ENCODE assay signal across 8 cellular contexts in the genomic region with DNA sequence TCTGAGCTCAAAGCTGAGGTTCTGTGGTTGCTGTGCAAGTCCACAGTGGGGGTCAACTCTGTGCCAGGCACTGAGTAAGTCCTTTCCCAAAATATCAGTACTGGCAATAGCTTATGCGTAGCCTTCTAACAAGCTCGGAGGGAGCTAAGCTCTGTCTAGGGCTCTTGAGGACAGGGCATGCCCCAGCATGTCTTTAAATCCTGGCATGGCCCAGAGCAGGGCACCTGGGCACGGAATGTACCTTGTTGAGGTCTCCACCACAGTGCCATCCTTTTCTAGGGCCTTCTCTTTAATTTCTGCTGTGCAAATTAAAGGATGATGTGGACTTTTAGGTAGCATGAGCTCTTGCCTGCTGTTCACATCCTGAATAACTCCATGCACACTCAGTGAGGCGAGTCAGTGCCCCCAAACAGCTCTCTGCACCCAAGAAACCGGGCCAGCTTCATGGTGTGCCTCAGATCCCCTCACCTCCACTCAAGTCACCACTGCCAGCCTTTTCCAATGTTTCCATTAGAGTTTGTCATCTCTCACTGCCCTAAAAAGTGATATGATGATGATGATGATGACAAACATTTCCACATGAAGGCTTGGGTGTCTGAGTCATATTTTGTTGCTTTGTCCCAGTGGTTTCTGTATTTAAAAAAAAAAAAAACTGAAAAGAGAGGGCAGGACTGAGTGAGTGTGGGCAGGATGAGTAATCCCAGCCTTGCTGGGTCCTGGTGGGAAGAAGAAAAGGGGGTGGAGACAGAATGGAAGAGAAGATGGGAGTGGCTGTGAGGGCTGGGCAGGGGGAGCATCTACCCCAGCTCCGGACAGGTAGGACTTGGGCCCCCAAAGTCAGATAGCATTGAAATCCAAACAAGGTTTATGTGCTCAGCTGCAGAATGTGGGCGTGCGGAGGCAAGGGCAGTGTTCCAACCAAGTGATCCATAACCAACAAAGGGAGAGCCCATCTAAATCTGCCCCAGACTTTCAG.
DNase-seq lines count a peak whose midpoint lies in the region; ATAC-seq and TF ChIP-seq lines count a peak whose summit lies in the region.
"Had no signal": no experiment of that assay in that cellular context is flagged by ENCODE, and none has a peak within 500 bp of the region (broad histone marks: within the 10 kb centered on the region; RNA-seq: fewer than 3 reads in every experiment).

No MANE protein-coding gene starts in this region.

- in situ Hi-C loops in gastrocnemius medialis (cut with MboI; ENCODE audit: low sequenced_read_pairs in 4 of 4) = no loop called here

- TF ChIP-seq CTCF in HEK293 (tag by site-specific recombination; IDR thresholded peaks at IDR 0.05) (no peak), fibroblast of villous mesenchyme (IDR thresholded peaks at IDR 0.05; ENCODE audit: insufficient read depth, low read depth, low read length) (no peak), gastrocnemius medialis (IDR thresholded peaks at IDR 0.05 in 4 of 5, conservative IDR thresholded peaks at IDR 0.05 in 1 of 5) (no peak)

- no peak overlapping the region for H3K4me3 ChIP-seq in HEK293 (ENCODE audit: low read depth, low read length)
- no peak overlapping the region for H3K4me3 ChIP-seq in fibroblast of villous mesenchyme (ENCODE audit: low read depth, low read length)
- no peak overlapping the region for H3K4me3 ChIP-seq in gastrocnemius medialis

- intact Hi-C loops in gastrocnemius medialis (cut with DNase I; ENCODE audit: low total_unique reads) = no loop called here

- no peaks in the 10 kb centered on the region for H3K27me3 ChIP-seq in gastrocnemius medialis

- H3K27ac ChIP-seq in HEK293 (ENCODE audit: extremely low read depth, low read depth, low read length) (no peak overlapping the region), temporal lobe (ENCODE audit: low read depth, low read length) (peak overlapping the region; percentile 70), gastrocnemius medialis (no peak overlapping the region)

- POLR2A ChIA-PET in HEK293 (lab: Yijun Ruan, JAX) = no interaction called here

- H3K9me3 ChIP-seq in HEK293 (ENCODE audit: control insufficient read depth, insufficient read depth, low read depth, low read length) = no peaks in the 10 kb centered on the region
- no peaks in the 10 kb centered on the region for H3K9me3 ChIP-seq in gastrocnemius medialis

- CTCF ChIA-PET in HEK293 (lab: Yijun Ruan, JAX) = interaction anchor here (0.7 to 1.3 kb wide), 4 partner anchors 10 to 174 kb away, joined by 3 to 4 read pairs (median 3); no protein-coding TSS in a partner anchor

- H3K36me3 ChIP-seq in HEK293 (ENCODE audit: control insufficient read depth in 2 of 2, insufficient read depth in 1 of 2, low read length in 2 of 2) (no peaks in the 10 kb centered on the region), gastrocnemius medialis (no peaks in the 10 kb centered on the region)

- no peak for TF ChIP-seq POLR2A in gastrocnemius medialis (IDR thresholded peaks at IDR 0.05)

- peaks cover 5% of the 10 kb centered on the region; the same call in 1 of the 2 replicates for H3K4me1 ChIP-seq in HEK293 (ENCODE audit: control insufficient read depth, insufficient read depth, low read length)
- no peaks in the 10 kb centered on the region for H3K4me1 ChIP-seq in gastrocnemius medialis

- no peak for ATAC-seq in gastrocnemius medialis
- no peak for ATAC-seq in GM21528 (IDR thresholded peaks at IDR 0.05; ENCODE audit: low FRiP score, unreplicated experiment)

- DNase-seq in SHP77 (lab: John Stamatoyannopoulos, UW) (peak; percentile 70 to 84), fibroblast of villous mesenchyme (ENCODE audit: low read depth) (peak; percentile 54), COR-L47 (lab: John Stamatoyannopoulos, UW) (no peak), gastrocnemius medialis (no peak)
- DNase-seq: activated T-cell treated with anti-CD3 and anti-CD28 coated beads for 4 hours had no signal

TF ChIP-seq in HEK293, 187 proteins besides CTCF, POLR2A, EP300 and RAD21:
- TF ChIP-seq, protein P1, sequence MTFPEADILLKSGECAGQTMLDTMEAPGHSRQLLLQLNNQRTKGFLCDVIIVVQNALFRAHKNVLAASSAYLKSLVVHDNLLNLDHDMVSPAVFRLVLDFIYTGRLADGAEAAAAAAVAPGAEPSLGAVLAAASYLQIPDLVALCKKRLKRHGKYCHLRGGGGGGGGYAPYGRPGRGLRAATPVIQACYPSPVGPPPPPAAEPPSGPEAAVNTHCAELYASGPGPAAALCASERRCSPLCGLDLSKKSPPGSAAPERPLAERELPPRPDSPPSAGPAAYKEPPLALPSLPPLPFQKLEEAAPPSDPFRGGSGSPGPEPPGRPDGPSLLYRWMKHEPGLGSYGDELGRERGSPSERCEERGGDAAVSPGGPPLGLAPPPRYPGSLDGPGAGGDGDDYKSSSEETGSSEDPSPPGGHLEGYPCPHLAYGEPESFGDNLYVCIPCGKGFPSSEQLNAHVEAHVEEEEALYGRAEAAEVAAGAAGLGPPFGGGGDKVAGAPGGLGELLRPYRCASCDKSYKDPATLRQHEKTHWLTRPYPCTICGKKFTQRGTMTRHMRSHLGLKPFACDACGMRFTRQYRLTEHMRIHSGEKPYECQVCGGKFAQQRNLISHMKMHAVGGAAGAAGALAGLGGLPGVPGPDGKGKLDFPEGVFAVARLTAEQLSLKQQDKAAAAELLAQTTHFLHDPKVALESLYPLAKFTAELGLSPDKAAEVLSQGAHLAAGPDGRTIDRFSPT (tag by site-specific recombination; IDR thresholded peaks at IDR 0.05) = no peak
- TF ChIP-seq EGR2 (tag by site-specific recombination; IDR thresholded peaks at IDR 0.05; ENCODE audit: low read depth) (peak; percentile 86), RBAK (tag by site-specific recombination; IDR thresholded peaks at IDR 0.05) (0 out of 2 replicates have a peak, but pooled peaks have one; percentile 38), ZFHX2 (tag by site-specific recombination; conservative IDR thresholded peaks at IDR 0.05) (peak; percentile 94), ZNF335 (tag by site-specific recombination; conservative IDR thresholded peaks at IDR 0.05) (peak; percentile 22; the same call in 1 of the 2 replicates), KLF9 (tag by site-specific recombination; IDR thresholded peaks at IDR 0.05; ENCODE audit: low read depth) (peak; percentile 22; the same call in 1 of the 2 replicates), ZNF623 (tag by site-specific recombination; IDR thresholded peaks at IDR 0.05) (no peak)
- TF ChIP-seq, protein P2, sequence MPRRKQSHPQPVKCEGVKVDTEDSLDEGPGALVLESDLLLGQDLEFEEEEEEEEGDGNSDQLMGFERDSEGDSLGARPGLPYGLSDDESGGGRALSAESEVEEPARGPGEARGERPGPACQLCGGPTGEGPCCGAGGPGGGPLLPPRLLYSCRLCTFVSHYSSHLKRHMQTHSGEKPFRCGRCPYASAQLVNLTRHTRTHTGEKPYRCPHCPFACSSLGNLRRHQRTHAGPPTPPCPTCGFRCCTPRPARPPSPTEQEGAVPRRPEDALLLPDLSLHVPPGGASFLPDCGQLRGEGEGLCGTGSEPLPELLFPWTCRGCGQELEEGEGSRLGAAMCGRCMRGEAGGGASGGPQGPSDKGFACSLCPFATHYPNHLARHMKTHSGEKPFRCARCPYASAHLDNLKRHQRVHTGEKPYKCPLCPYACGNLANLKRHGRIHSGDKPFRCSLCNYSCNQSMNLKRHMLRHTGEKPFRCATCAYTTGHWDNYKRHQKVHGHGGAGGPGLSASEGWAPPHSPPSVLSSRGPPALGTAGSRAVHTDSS (tag by site-specific recombination; IDR thresholded peaks at IDR 0.05) = peak; percentile 72
- TF ChIP-seq, protein P3, sequence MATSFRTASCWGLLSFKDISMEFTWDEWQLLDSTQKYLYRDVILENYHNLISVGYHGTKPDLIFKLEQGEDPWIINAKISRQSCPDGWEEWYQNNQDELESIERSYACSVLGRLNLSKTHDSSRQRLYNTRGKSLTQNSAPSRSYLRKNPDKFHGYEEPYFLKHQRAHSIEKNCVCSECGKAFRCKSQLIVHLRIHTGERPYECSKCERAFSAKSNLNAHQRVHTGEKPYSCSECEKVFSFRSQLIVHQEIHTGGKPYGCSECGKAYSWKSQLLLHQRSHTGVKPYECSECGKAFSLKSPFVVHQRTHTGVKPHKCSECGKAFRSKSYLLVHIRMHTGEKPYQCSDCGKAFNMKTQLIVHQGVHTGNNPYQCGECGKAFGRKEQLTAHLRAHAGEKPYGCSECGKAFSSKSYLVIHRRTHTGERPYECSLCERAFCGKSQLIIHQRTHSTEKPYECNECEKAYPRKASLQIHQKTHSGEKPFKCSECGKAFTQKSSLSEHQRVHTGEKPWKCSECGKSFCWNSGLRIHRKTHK (tag by site-specific recombination; IDR thresholded peaks at IDR 0.05) = no peak

Comparison
In these comparisons a context has a peak if more than half of its experiments do, and no peak if none do; other contexts are left out.
1. DNase-seq: peak in SHP77 (2 of 2) and fibroblast of villous mesenchyme (single experiment); none in COR-L47 (single experiment) and gastrocnemius medialis (0 of 2).